ENCODE assay signal across 24 cellular contexts in the genomic region with DNA sequence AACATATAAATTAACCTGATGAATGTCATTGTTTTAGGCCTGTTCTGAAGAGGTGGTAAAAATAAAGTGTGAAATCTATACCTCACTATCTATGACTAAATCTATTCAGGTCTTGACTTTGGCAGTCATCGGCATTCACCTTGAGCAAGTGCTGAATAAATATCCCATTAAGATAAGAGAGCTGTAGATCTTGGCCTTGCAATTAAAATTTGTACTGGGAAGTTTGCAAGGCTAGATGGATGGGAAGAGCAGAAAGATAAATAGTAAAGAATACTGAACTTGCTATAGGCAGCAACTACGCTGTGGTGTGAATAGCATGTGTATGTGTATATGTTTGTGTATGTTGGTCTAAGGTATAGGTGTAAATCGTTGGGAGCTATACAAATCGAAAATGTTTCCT.
"Had no signal": no experiment of that assay in that cellular context is flagged by ENCODE, and none has a peak within 500 bp of the region (broad histone marks: within the 10 kb centered on the region; RNA-seq: fewer than 3 reads in every experiment).

No MANE protein-coding gene starts in this region.

- H3K9me3 Mint-ChIP-seq: activated naive CD4-positive, alpha-beta T cell treated with anti-CD3 and anti-CD28 coated beads, Interleukin-2, amount 10 ng/mL, durations not matched to agents 7 days and 5 days had no signal

- ATAC-seq: activated CD8-positive, alpha-beta T cell treated with anti-CD3 and anti-CD28 coated beads, Interleukin-2, amount 10 ng/mL, durations not matched to agents 7 days and 5 days; activated naive CD8-positive, alpha-beta T cell treated with anti-CD3 and anti-CD28 coated beads, Interleukin-2, amount 50 U/mL, for 24 hours; activated T-cell treated with anti-CD3 and anti-CD28 coated beads, Interleukin-2, amount 50 U/mL, for 4 hours had no signal

- H3K4me3 Mint-ChIP-seq: activated CD4-positive, alpha-beta T cell treated with anti-CD3 and anti-CD28 coated beads, Interleukin-2, amount 10 ng/mL, durations not matched to agents 24 days and 14 days; activated CD8-positive, alpha-beta T cell treated with anti-CD3 and anti-CD28 coated beads, Interleukin-2, amount 10 ng/mL, durations not matched to agents 7 days and 5 days; activated naive CD4-positive, alpha-beta T cell treated with anti-CD3 and anti-CD28 coated beads, Interleukin-2, amount 10 ng/mL, durations not matched to agents 7 days and 5 days; activated naive CD8-positive, alpha-beta T cell; activated naive CD8-positive, alpha-beta T cell treated with anti-CD3 and anti-CD28 coated beads, Interleukin-2, amount 50 U/mL, for 24 hours; activated T-cell treated with anti-CD3 and anti-CD28 coated beads, Interleukin-2, amount 50 U/mL, for 4 hours; brain had no signal

- H3K4me3 ChIP-seq: PC-9 had no signal

- H3K4me1 Mint-ChIP-seq: activated CD4-positive, alpha-beta T cell treated with anti-CD3 and anti-CD28 coated beads, Interleukin-2, amount 10 ng/mL, durations not matched to agents 24 days and 14 days; activated naive CD4-positive, alpha-beta T cell treated with anti-CD3 and anti-CD28 coated beads, Interleukin-2, amount 10 ng/mL, durations not matched to agents 7 days and 5 days; activated naive CD8-positive, alpha-beta T cell treated with anti-CD3 and anti-CD28 coated beads, Interleukin-2, amount 50 U/mL, for 24 hours had no signal

- H3K27ac Mint-ChIP-seq: activated CD4-positive, alpha-beta T cell treated with anti-CD3 and anti-CD28 coated beads, Interleukin-2, amount 10 ng/mL, durations not matched to agents 24 days and 14 days; activated CD8-positive, alpha-beta T cell treated with anti-CD3 and anti-CD28 coated beads, Interleukin-2, amount 10 ng/mL, durations not matched to agents 7 days and 5 days; activated naive CD4-positive, alpha-beta T cell treated with anti-CD3 and anti-CD28 coated beads, Interleukin-2, amount 10 ng/mL, durations not matched to agents 7 days and 5 days; activated naive CD8-positive, alpha-beta T cell; activated naive CD8-positive, alpha-beta T cell treated with anti-CD3 and anti-CD28 coated beads, Interleukin-2, amount 50 U/mL, for 24 hours; brain had no signal

- H3K36me3 Mint-ChIP-seq: activated naive CD4-positive, alpha-beta T cell treated with anti-CD3 and anti-CD28 coated beads, Interleukin-2, amount 10 ng/mL, durations not matched to agents 7 days and 5 days; activated naive CD8-positive, alpha-beta T cell; brain had no signal

- H3K27me3 Mint-ChIP-seq: activated CD4-positive, alpha-beta T cell treated with anti-CD3 and anti-CD28 coated beads, Interleukin-2, amount 10 ng/mL, durations not matched to agents 24 days and 14 days; activated naive CD4-positive, alpha-beta T cell treated with anti-CD3 and anti-CD28 coated beads, Interleukin-2, amount 10 ng/mL, durations not matched to agents 7 days and 5 days; activated naive CD8-positive, alpha-beta T cell treated with anti-CD3 and anti-CD28 coated beads, Interleukin-2, amount 50 U/mL, for 24 hours had no signal

- DNase-seq: activated CD4-positive, alpha-beta T cell treated with anti-CD3 and anti-CD28 coated beads, Interleukin-2, amount 10 ng/mL, durations not matched to agents 24 days and 14 days; activated CD4-positive, alpha-beta T cell treated with anti-CD3 and anti-CD28 coated beads, Interleukin-2, amount 50 U/mL, for 48 hours; activated CD8-positive, alpha-beta T cell treated with anti-CD3 and anti-CD28 coated beads, Interleukin-2, amount 10 ng/mL, durations not matched to agents 7 days and 5 days; activated effector memory CD4-positive, alpha-beta T cell treated with Interleukin-2 at 50 U/mL for 16 hours; activated naive CD4-positive, alpha-beta T cell treated with anti-CD3 and anti-CD28 coated beads, Interleukin-2, amount 10 ng/mL, durations not matched to agents 7 days and 5 days; activated naive CD8-positive, alpha-beta T cell treated with anti-CD3 and anti-CD28 coated beads, Interleukin-2, amount 50 U/mL, for 24 hours; activated T-cell treated with anti-CD3 and anti-CD28 coated beads, Interleukin-2, amount 50 U/mL, for 4 hours; anterior cingulate cortex; central memory CD4-positive, alpha-beta T cell; NCI-H1105; NCI-H1417 treated with DMSO at 0.1 percent for 48 hours; NCI-H187 treated with DMSO at 0.1 percent for 48 hours; NCI-H345; NCI-H524 treated with DMSO at 0.1 percent for 48 hours; NCI-H748 treated with DMSO at 0.1 percent for 48 hours; NK-92 treated with Interleukin-12 subunit alpha and Interleukin-12 subunit beta, amount 100 ng/mL, for 24 hours; PC-9; Right ventricle myocardium superior; SW 1271; T-helper 1 cell; T-helper 2 cell; T-helper 9 cell had no signal

- H3K27ac ChIP-seq: PC-9 had no signal
